In genomic region chr10:15333909-15334649, GRCh38 we compare ENCODE assay signal across 1 cellular context.
TF ChIP-seq lines count a peak whose summit lies in the region.

No MANE protein-coding gene starts in this region.

TF ChIP-seq in HepG2, 621 proteins besides CTCF, POLR2A, EP300 and RAD21 (continued from another document and continues in another):
- TF ChIP-seq, protein P1, sequence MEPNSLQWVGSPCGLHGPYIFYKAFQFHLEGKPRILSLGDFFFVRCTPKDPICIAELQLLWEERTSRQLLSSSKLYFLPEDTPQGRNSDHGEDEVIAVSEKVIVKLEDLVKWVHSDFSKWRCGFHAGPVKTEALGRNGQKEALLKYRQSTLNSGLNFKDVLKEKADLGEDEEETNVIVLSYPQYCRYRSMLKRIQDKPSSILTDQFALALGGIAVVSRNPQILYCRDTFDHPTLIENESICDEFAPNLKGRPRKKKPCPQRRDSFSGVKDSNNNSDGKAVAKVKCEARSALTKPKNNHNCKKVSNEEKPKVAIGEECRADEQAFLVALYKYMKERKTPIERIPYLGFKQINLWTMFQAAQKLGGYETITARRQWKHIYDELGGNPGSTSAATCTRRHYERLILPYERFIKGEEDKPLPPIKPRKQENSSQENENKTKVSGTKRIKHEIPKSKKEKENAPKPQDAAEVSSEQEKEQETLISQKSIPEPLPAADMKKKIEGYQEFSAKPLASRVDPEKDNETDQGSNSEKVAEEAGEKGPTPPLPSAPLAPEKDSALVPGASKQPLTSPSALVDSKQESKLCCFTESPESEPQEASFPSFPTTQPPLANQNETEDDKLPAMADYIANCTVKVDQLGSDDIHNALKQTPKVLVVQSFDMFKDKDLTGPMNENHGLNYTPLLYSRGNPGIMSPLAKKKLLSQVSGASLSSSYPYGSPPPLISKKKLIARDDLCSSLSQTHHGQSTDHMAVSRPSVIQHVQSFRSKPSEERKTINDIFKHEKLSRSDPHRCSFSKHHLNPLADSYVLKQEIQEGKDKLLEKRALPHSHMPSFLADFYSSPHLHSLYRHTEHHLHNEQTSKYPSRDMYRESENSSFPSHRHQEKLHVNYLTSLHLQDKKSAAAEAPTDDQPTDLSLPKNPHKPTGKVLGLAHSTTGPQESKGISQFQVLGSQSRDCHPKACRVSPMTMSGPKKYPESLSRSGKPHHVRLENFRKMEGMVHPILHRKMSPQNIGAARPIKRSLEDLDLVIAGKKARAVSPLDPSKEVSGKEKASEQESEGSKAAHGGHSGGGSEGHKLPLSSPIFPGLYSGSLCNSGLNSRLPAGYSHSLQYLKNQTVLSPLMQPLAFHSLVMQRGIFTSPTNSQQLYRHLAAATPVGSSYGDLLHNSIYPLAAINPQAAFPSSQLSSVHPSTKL (CRISPR knock-in tag; IDR thresholded peaks at IDR 0.05), result peak; percentile 89
- TF ChIP-seq ZNF496 (CRISPR knock-in tag; IDR thresholded peaks at IDR 0.05; ENCODE audit: insufficient replicate concordance), result no peak
- TF ChIP-seq, protein P2, sequence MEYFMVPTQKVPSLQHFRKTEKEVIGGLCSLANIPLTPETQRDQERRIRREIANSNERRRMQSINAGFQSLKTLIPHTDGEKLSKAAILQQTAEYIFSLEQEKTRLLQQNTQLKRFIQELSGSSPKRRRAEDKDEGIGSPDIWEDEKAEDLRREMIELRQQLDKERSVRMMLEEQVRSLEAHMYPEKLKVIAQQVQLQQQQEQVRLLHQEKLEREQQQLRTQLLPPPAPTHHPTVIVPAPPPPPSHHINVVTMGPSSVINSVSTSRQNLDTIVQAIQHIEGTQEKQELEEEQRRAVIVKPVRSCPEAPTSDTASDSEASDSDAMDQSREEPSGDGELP (IDR thresholded peaks at IDR 0.05; ENCODE audit: borderline replicate concordance, low read depth), result peak; percentile 46; the same call in 1 of the 2 replicates
- TF ChIP-seq ZBTB8A (CRISPR knock-in tag; IDR thresholded peaks at IDR 0.05; ENCODE audit: borderline replicate concordance, low read depth), result no peak
- peak; percentile 75; the same call in 1 of the 2 replicates for TF ChIP-seq HDAC2 (CRISPR knock-in tag; IDR thresholded peaks at IDR 0.05)
- TF ChIP-seq DPF2 (CRISPR knock-in tag; IDR thresholded peaks at IDR 0.05; ENCODE audit: borderline replicate concordance, low read depth), result peak; percentile 69; the same call in 1 of the 2 replicates
- TF ChIP-seq MED1 (CRISPR knock-in tag; IDR thresholded peaks at IDR 0.05), result peak; percentile 98
- no peak for TF ChIP-seq ZNF660 (CRISPR knock-in tag; IDR thresholded peaks at IDR 0.05; ENCODE audit: borderline replicate concordance, low read depth)
- TF ChIP-seq, protein P3, sequence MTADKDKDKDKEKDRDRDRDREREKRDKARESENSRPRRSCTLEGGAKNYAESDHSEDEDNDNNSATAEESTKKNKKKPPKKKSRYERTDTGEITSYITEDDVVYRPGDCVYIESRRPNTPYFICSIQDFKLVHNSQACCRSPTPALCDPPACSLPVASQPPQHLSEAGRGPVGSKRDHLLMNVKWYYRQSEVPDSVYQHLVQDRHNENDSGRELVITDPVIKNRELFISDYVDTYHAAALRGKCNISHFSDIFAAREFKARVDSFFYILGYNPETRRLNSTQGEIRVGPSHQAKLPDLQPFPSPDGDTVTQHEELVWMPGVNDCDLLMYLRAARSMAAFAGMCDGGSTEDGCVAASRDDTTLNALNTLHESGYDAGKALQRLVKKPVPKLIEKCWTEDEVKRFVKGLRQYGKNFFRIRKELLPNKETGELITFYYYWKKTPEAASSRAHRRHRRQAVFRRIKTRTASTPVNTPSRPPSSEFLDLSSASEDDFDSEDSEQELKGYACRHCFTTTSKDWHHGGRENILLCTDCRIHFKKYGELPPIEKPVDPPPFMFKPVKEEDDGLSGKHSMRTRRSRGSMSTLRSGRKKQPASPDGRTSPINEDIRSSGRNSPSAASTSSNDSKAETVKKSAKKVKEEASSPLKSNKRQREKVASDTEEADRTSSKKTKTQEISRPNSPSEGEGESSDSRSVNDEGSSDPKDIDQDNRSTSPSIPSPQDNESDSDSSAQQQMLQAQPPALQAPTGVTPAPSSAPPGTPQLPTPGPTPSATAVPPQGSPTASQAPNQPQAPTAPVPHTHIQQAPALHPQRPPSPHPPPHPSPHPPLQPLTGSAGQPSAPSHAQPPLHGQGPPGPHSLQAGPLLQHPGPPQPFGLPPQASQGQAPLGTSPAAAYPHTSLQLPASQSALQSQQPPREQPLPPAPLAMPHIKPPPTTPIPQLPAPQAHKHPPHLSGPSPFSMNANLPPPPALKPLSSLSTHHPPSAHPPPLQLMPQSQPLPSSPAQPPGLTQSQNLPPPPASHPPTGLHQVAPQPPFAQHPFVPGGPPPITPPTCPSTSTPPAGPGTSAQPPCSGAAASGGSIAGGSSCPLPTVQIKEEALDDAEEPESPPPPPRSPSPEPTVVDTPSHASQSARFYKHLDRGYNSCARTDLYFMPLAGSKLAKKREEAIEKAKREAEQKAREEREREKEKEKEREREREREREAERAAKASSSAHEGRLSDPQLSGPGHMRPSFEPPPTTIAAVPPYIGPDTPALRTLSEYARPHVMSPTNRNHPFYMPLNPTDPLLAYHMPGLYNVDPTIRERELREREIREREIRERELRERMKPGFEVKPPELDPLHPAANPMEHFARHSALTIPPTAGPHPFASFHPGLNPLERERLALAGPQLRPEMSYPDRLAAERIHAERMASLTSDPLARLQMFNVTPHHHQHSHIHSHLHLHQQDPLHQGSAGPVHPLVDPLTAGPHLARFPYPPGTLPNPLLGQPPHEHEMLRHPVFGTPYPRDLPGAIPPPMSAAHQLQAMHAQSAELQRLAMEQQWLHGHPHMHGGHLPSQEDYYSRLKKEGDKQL (CRISPR knock-in tag; IDR thresholded peaks at IDR 0.05; ENCODE audit: low read depth), result peak; percentile 53; the same call in 1 of the 2 replicates
- TF ChIP-seq NCOA2 (CRISPR knock-in tag; IDR thresholded peaks at IDR 0.05), result peak; percentile 97
- TF ChIP-seq PHF20 (CRISPR knock-in tag; IDR thresholded peaks at IDR 0.05), result no peak
- 0 out of 2 replicates have a peak, but pooled peaks have one; percentile 16 for TF ChIP-seq ZNF580 (CRISPR knock-in tag; IDR thresholded peaks at IDR 0.05; ENCODE audit: borderline replicate concordance, low read depth)
- no peak for TF ChIP-seq HOXA9 (CRISPR knock-in tag; IDR thresholded peaks at IDR 0.05; ENCODE audit: borderline replicate concordance)
- peak; percentile 90 for TF ChIP-seq TEAD3 (CRISPR knock-in tag; optimal IDR thresholded peaks at IDR 0.05; ENCODE audit: borderline replicate concordance)
- no peak for TF ChIP-seq ZBTB7A (CRISPR knock-in tag; IDR thresholded peaks at IDR 0.05)
- peak; percentile 86; the same call in 1 of the 2 replicates for TF ChIP-seq HMG20A (CRISPR knock-in tag; IDR thresholded peaks at IDR 0.05; ENCODE audit: borderline replicate concordance)
- TF ChIP-seq GFI1 (CRISPR knock-in tag; IDR thresholded peaks at IDR 0.05; ENCODE audit: borderline replicate concordance), result no peak
- peak; percentile 73 for TF ChIP-seq FOXA3 (CRISPR knock-in tag; IDR thresholded peaks at IDR 0.05)
- no peak; the same call in 1 of the 2 replicates for TF ChIP-seq ZNF629 (CRISPR knock-in tag; conservative IDR thresholded peaks at IDR 0.05)
- TF ChIP-seq, protein P4, sequence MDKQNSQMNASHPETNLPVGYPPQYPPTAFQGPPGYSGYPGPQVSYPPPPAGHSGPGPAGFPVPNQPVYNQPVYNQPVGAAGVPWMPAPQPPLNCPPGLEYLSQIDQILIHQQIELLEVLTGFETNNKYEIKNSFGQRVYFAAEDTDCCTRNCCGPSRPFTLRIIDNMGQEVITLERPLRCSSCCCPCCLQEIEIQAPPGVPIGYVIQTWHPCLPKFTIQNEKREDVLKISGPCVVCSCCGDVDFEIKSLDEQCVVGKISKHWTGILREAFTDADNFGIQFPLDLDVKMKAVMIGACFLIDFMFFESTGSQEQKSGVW (CRISPR knock-in tag; IDR thresholded peaks at IDR 0.05; ENCODE audit: borderline replicate concordance), result no peak
- TF ChIP-seq TARDBP (CRISPR knock-in tag; IDR thresholded peaks at IDR 0.05), result peak; percentile 62
- no peak for TF ChIP-seq FOXO4 (CRISPR knock-in tag; conservative IDR thresholded peaks at IDR 0.05)
- TF ChIP-seq ZBTB7B (CRISPR knock-in tag; IDR thresholded peaks at IDR 0.05), result peak; percentile 52; the same call in 1 of the 2 replicates
- TF ChIP-seq, protein P5, sequence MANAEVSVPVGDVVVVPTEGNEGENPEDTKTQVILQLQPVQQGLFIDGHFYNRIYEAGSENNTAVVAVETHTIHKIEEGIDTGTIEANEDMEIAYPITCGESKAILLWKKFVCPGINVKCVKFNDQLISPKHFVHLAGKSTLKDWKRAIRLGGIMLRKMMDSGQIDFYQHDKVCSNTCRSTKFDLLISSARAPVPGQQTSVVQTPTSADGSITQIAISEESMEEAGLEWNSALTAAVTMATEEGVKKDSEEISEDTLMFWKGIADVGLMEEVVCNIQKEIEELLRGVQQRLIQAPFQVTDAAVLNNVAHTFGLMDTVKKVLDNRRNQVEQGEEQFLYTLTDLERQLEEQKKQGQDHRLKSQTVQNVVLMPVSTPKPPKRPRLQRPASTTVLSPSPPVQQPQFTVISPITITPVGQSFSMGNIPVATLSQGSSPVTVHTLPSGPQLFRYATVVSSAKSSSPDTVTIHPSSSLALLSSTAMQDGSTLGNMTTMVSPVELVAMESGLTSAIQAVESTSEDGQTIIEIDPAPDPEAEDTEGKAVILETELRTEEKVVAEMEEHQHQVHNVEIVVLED (CRISPR knock-in tag; IDR thresholded peaks at IDR 0.05; ENCODE audit: borderline replicate concordance), result 0 out of 2 replicates have a peak, but pooled peaks have one; percentile 30
- peak; percentile 76 for TF ChIP-seq HNF4A (CRISPR knock-in tag; IDR thresholded peaks at IDR 0.05)
- TF ChIP-seq ERF (CRISPR knock-in tag; IDR thresholded peaks at IDR 0.05), result peak; percentile 80
- TF ChIP-seq FOXJ3 (CRISPR knock-in tag; IDR thresholded peaks at IDR 0.05; ENCODE audit: borderline replicate concordance), result peak; percentile 78; the same call in 1 of the 2 replicates
- TF ChIP-seq, protein P6, sequence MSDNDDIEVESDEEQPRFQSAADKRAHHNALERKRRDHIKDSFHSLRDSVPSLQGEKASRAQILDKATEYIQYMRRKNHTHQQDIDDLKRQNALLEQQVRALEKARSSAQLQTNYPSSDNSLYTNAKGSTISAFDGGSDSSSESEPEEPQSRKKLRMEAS (IDR thresholded peaks at IDR 0.05), result peak; percentile 47
- 0 out of 2 replicates have a peak, but pooled peaks have one; percentile 42 for TF ChIP-seq ZNF614 (CRISPR knock-in tag; IDR thresholded peaks at IDR 0.05; ENCODE audit: borderline replicate concordance)
- peak; percentile 14; the same call in 1 of the 2 replicates for TF ChIP-seq FOSL2 (CRISPR knock-in tag; IDR thresholded peaks at IDR 0.05)
- TF ChIP-seq YEATS2 (CRISPR knock-in tag; IDR thresholded peaks at IDR 0.05; ENCODE audit: borderline replicate concordance), result peak; percentile 16; the same call in 1 of the 2 replicates
- peak; percentile 48 for TF ChIP-seq KDM6A (CRISPR knock-in tag; IDR thresholded peaks at IDR 0.05; ENCODE audit: low read depth)
- TF ChIP-seq ZNF281 (CRISPR knock-in tag; IDR thresholded peaks at IDR 0.05; ENCODE audit: borderline replicate concordance), result peak; percentile 15; the same call in 1 of the 2 replicates
- peak; percentile 19; the same call in 1 of the 2 replicates for TF ChIP-seq KDM5A (IDR thresholded peaks at IDR 0.05; ENCODE audit: borderline replicate concordance, low read length)
- 0 out of 2 replicates have a peak, but pooled peaks have one; percentile 25 for TF ChIP-seq ZMYM3 (CRISPR knock-in tag; IDR thresholded peaks at IDR 0.05)
- TF ChIP-seq KLF16 (CRISPR knock-in tag; IDR thresholded peaks at IDR 0.05), result peak in 1 of 2 experiments; percentile 85; a peak in 2 of 4 replicates
- TF ChIP-seq ZNF564 (CRISPR knock-in tag; IDR thresholded peaks at IDR 0.05), result no peak
- peak; percentile 51; the same call in 1 of the 2 replicates for TF ChIP-seq FOXK1 (CRISPR knock-in tag; IDR thresholded peaks at IDR 0.05; ENCODE audit: borderline replicate concordance, low read depth)
- no peak for TF ChIP-seq ZNF282 (IDR thresholded peaks at IDR 0.05; ENCODE audit: partially characterized antibody)
- TF ChIP-seq SKI (IDR thresholded peaks at IDR 0.05; ENCODE audit: partially characterized antibody), result no peak
- TF ChIP-seq KLF11 (CRISPR knock-in tag; IDR thresholded peaks at IDR 0.05), result 0 out of 2 replicates have a peak, but pooled peaks have one; percentile 28
- TF ChIP-seq MED8 (CRISPR knock-in tag; IDR thresholded peaks at IDR 0.05; ENCODE audit: insufficient replicate concordance), result peak; percentile 77
- TF ChIP-seq MTA1 (CRISPR knock-in tag; IDR thresholded peaks at IDR 0.05; ENCODE audit: borderline replicate concordance), result no peak
